9 cellular contexts compared by ENCODE assay signal in genomic region chr16:88773812-88774291, GRCh38. TPM values are rescaled to one million over a fixed set of nuclear protein-coding genes. Genes with fewer than 3 reads are reported as not detected.
DNase-seq lines count a peak whose midpoint lies in the region; ATAC-seq and TF ChIP-seq lines count a peak whose summit lies in the region.
"Had no signal": no experiment of that assay in that cellular context is flagged by ENCODE, and none has a peak within 500 bp of the region (broad histone marks: within the 10 kb centered on the region; RNA-seq: fewer than 3 reads in every experiment).

No MANE protein-coding gene starts in this region.

- BruUV-seq in mammary epithelial cell (replicated peaks; lab: Mats Ljungman, UMichigan), result no TSS peak

- H3K27me3 ChIP-seq in breast epithelium (no peaks in the 10 kb centered on the region), mammary epithelial cell (ENCODE audit: insufficient read depth, low read length) (no peaks in the 10 kb centered on the region), aorta (ENCODE audit: control insufficient read depth in 1 of 2, insufficient read depth in 2 of 2, low read length in 1 of 2) (no peaks in the 10 kb centered on the region)

- H2AFZ ChIP-seq in mammary epithelial cell (ENCODE audit: low read depth, low read length), result no peak overlapping the region

- peaks cover 99% of the 10 kb centered on the region for H3K79me2 ChIP-seq in mammary epithelial cell (ENCODE audit: insufficient read depth, low read length)

- intact Hi-C loops in breast epithelium (cut with DNase I; ENCODE audit: low total_unique reads), result no loop called here
- intact Hi-C loops in mammary epithelial cell (cut with micrococcal nuclease), result no loop called here
- intact Hi-C loops in aorta (cut with DNase I), result no loop called here

- dilution Hi-C loops in mammary epithelial cell (cut with HindIII; ENCODE audit: low sequenced_read_pairs), result no loop called here

- peak overlapping the region; percentile 60 to 63 for H3K27ac ChIP-seq in breast epithelium
- no peak overlapping the region for H3K27ac ChIP-seq in mammary epithelial cell (ENCODE audit: insufficient read depth, low read depth, low read length)
- H3K27ac ChIP-seq in aorta (ENCODE audit: low read depth in 1 of 2, low read length in 2 of 2), result no peak overlapping the region

- H3K4me1 ChIP-seq in breast epithelium (peaks cover 21 to 46% of the 10 kb centered on the region in 2 donors), mammary epithelial cell (ENCODE audit: insufficient read depth, low read length) (peaks cover 49% of the 10 kb centered on the region), aorta (ENCODE audit: control insufficient read depth in 1 of 2, insufficient read depth in 2 of 2, low read length in 2 of 2) (no peaks in the 10 kb centered on the region)

- TF ChIP-seq CTCF in breast epithelium (IDR thresholded peaks at IDR 0.05) (no peak), mammary epithelial cell (conservative IDR thresholded peaks at IDR 0.05 in 1 of 2, IDR thresholded peaks at IDR 0.05 in 1 of 2; ENCODE audit: extremely low read depth in 1 of 2, insufficient read depth in 1 of 2, low read depth in 1 of 2, low read length in 2 of 2) (no peak)

- peaks cover 13% of the 10 kb centered on the region for H4K20me1 ChIP-seq in mammary epithelial cell (ENCODE audit: insufficient read depth, low read length)

- H3K36me3 ChIP-seq in breast epithelium (no peaks in the 10 kb centered on the region), mammary epithelial cell (ENCODE audit: insufficient read depth, low read length) (no peaks in the 10 kb centered on the region), aorta (ENCODE audit: control insufficient read depth in 1 of 2, insufficient read depth in 2 of 2, low read length in 1 of 2) (no peaks in the 10 kb centered on the region)

- no peak for ATAC-seq in aorta (ENCODE audit: low FRiP score)
- no peak for ATAC-seq in GM18858 (IDR thresholded peaks at IDR 0.05; ENCODE audit: unreplicated experiment)

- no peak for TF ChIP-seq POLR2A in breast epithelium (IDR thresholded peaks at IDR 0.05)

- DNase-seq in breast epithelium (ENCODE audit: low spot score in 2 of 2) (no peak), mammary epithelial cell (no peak), amniotic epithelial cell (ENCODE audit: low read depth) (peak; percentile 52), islet precursor cell (peak; percentile 89), aorta (peak; percentile 70 to 85), NCI-H748 (lab: John Stamatoyannopoulos, UW; ENCODE audit: unreplicated experiment) (no peak), SIG-M5 (lab: John Stamatoyannopoulos, UW) (no peak)
- DNase-seq: NCI-H1092 had no signal

- in situ Hi-C loops in mammary epithelial cell (cut with MboI; ENCODE audit: low sequenced_read_pairs in 2 of 2), result no loop called here

- H3K4me2 ChIP-seq in mammary epithelial cell (ENCODE audit: insufficient read depth, low read depth, low read length), result no peak overlapping the region

- no peak overlapping the region for H3K4me3 ChIP-seq in breast epithelium
- H3K4me3 ChIP-seq in mammary epithelial cell (replicated peaks in 1 of 3; ENCODE audit: insufficient read depth in 1 of 3, low read depth in 2 of 3, low read length in 3 of 3), result no peak overlapping the region
- no peak overlapping the region for H3K4me3 ChIP-seq in aorta (ENCODE audit: low read length in 2 of 2)

- CTCF ChIA-PET in mammary epithelial cell (lab: Charles Lee; ENCODE audit: low non-redundant PET), result no interaction called here

- WGBS in mammary epithelial cell (ENCODE audit: low coverage, missing lambda C conversion rate), result 79% methylated on average over 11 of the region's 12 CpGs
- WGBS in aorta, 2 donors, result 77 to 81% methylated on average over 10 to 12 of the region's 12 CpGs

- H3K9me3 ChIP-seq in breast epithelium (no peaks in the 10 kb centered on the region), mammary epithelial cell (replicated peaks; ENCODE audit: insufficient read depth, low read length) (no peaks in the 10 kb centered on the region), aorta (ENCODE audit: control insufficient read depth, low read length) (no peaks in the 10 kb centered on the region)

- no peak overlapping the region for H3K9ac ChIP-seq in mammary epithelial cell (ENCODE audit: insufficient read depth, low read length)

RNA-seq across cellular contexts. Expression of gene PIEZO1, which starts 11.2 kb away (rescaled TPM):
- 100 to 1,000 TPM in 2 of 3 donors, 10 to 100 TPM in 1; 90.7 to 181 (median 135) TPM for total RNA-seq in breast epithelium
- 100 to 1,000 TPM; 165 to 215 TPM for total RNA-seq in mammary epithelial cell
- polyA plus RNA-seq in mammary epithelial cell, result 144 TPM
- 339 TPM for polyA minus RNA-seq in mammary epithelial cell
- total RNA-seq in aorta, result 100 to 1,000 TPM; 101 to 120 TPM
- polyA plus RNA-seq in aorta, result 100 to 1,000 TPM in 1 of 2 donors, 10 to 100 TPM in 1; 35.9 to 205 TPM

RNA-seq across cellular contexts. Expression of gene CDT1, which starts 29.7 kb away (rescaled TPM):
- total RNA-seq in breast epithelium (1 to 10 TPM; 1.3 to 3.3 (median 3.2) TPM), mammary epithelial cell (10 to 100 TPM in 1 of 2 donors, 1 to 10 TPM in 1; 3.5 to 22.0 TPM), aorta (1 to 10 TPM in 1 of 2 donors, under 1 TPM in 1; 0.88 to 1.5 TPM)
- polyA plus RNA-seq in mammary epithelial cell (13.6 TPM), aorta (1 to 10 TPM in 1 of 2 donors, under 1 TPM in 1; 0.05 to 1.0 TPM)
- polyA minus RNA-seq in mammary epithelial cell, result 20.1 TPM

RNA-seq across cellular contexts. Expression of gene APRT, which starts 37.9 kb away (rescaled TPM):
- total RNA-seq in breast epithelium (100 to 1,000 TPM in 2 of 3 donors, 10 to 100 TPM in 1; 93.8 to 152 (median 126) TPM), mammary epithelial cell (100 to 1,000 TPM in 1 of 2 donors, 10 to 100 TPM in 1; 51.5 to 136 TPM), aorta (10 to 100 TPM; 60.2 to 61.3 TPM)
- polyA plus RNA-seq in mammary epithelial cell (145 TPM), aorta (100 to 1,000 TPM in 1 of 2 donors, 10 to 100 TPM in 1; 88.6 to 116 TPM)
- polyA minus RNA-seq in mammary epithelial cell, result 63.6 TPM

Comparison
In these comparisons a context has a peak if more than half of its experiments do, and no peak if none do; other contexts are left out.
1. H3K27ac ChIP-seq: peak in breast epithelium (2 of 2); none in mammary epithelial cell (single experiment) and aorta (0 of 2).
2. DNase-seq: peak in amniotic epithelial cell (single experiment), islet precursor cell (single experiment) and aorta (2 of 2); none in breast epithelium (0 of 2), mammary epithelial cell (single experiment), NCI-H748 (single experiment) and SIG-M5 (single experiment).